ENCODE assay signal across 28 cellular contexts in the genomic region with DNA sequence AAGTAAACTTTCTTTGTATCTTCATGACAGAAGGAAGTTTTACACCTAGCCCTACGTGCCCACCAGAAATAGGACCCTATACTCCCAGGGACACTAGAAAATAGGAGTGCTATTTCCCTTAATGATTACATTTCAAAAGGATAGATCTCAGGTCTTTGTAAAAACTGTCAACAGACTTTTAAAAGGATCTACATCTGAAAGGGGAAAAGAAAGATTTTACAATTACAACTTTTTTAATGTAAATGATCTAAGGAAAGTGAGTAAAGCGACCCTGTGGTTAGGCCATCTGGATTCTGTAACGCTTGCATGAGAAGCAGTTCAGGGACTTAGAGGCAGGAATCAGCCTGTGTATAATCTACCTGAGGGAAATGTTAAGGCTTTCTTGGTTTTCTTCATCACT.
"Had no signal": no experiment of that assay in that cellular context is flagged by ENCODE, and none has a peak within 500 bp of the region (broad histone marks: within the 10 kb centered on the region; RNA-seq: fewer than 3 reads in every experiment).

No MANE protein-coding gene starts in this region.

- H3K27ac ChIP-seq: adrenal gland, body of pancreas, left lung, lower lobe of right lung, suprapubic skin, tibial nerve, WERI-Rb-1 had no signal

- H3K27ac Mint-ChIP-seq: activated CD4-positive, alpha-beta memory T cell treated with anti-CD3 and anti-CD28 coated beads for 36 hours; activated CD4-positive, alpha-beta T cell treated with anti-CD3 and anti-CD28 coated beads, Interleukin-2, amount 10 ng/mL, durations not matched to agents 24 days and 14 days; activated naive CD4-positive, alpha-beta T cell treated with anti-CD3 and anti-CD28 coated beads for 36 hours; activated naive CD8-positive, alpha-beta T cell treated with anti-CD3 and anti-CD28 coated beads for 36 hours; activated T-helper 1 cell treated with anti-CD3 and anti-CD28 coated beads, Interleukin-12 subunit alpha, Interleukin-12 subunit beta, Interleukin-2, Interleukin-4 antibody, amounts not matched to agents 30 ng/mL and 10 ng/mL and 1 ng/mL, durations not matched to agents 14 hours and 24 hours and 36 hours; naive thymus-derived CD8-positive, alpha-beta T cell; T-helper 1 cell treated with Interleukin-12 subunit alpha and Interleukin-12 subunit beta and Interleukin-4 antibody, amounts not matched to agents 30 μg/mL and 1 μg/mL, for 36 hours had no signal

- H3K9me3 ChIP-seq: adrenal gland, body of pancreas, lower lobe of right lung, suprapubic skin, tibial nerve had no signal

- H3K4me1 ChIP-seq: adrenal gland, body of pancreas, left lung, lower lobe of right lung, suprapubic skin, tibial nerve had no signal

- ATAC-seq: body of pancreas; left lung; lower lobe of right lung; naive thymus-derived CD8-positive, alpha-beta T cell; right cardiac atrium had no signal

- DNase-seq: activated CD4-positive, alpha-beta memory T cell treated with anti-CD3 and anti-CD28 coated beads for 36 hours; activated CD4-positive, alpha-beta T cell treated with anti-CD3 and anti-CD28 coated beads, Interleukin-2, amount 10 ng/mL, durations not matched to agents 24 days and 14 days; activated CD4-positive, CD25-positive, alpha-beta regulatory T cell treated with anti-CD3 and anti-CD28 coated beads, Interleukin-2, amount 50 U/mL, for 72 hours; activated CD8-positive, alpha-beta memory T cell treated with anti-CD3 and anti-CD28 coated beads, Interleukin-2, amount 50 U/mL, for 4 hours; activated effector memory CD4-positive, alpha-beta T cell treated with anti-CD3 and anti-CD28 coated beads, Interleukin-2, amount 50 U/mL, for 16 hours; activated naive CD4-positive, alpha-beta T cell treated with anti-CD3 and anti-CD28 coated beads for 36 hours; activated naive CD8-positive, alpha-beta T cell treated with anti-CD3 and anti-CD28 coated beads for 36 hours; activated T-cell treated with anti-CD3 and anti-CD28 coated beads, Interleukin-2, amount 50 U/mL, for 1 hour; adrenal gland; aorta; body of pancreas; effector CD8-positive, alpha-beta T cell; glutamatergic neuron; left lung; lower lobe of right lung; mesenchymal stem cell; naive thymus-derived CD8-positive, alpha-beta T cell; right cardiac atrium; stimulated activated CD4-positive, alpha-beta T cell treated with anti-CD3 and anti-CD28 coated beads, Interleukin-15, amount 100 ng/mL, for 24 hours; stimulated activated CD4-positive, alpha-beta T cell treated with anti-CD3 and anti-CD28 coated beads, Interleukin-2, amount 100 ng/mL, for 24 hours; stimulated activated naive CD4-positive, alpha-beta T cell; T-helper 9 cell; WERI-Rb-1 had no signal

- H3K27me3 Mint-ChIP-seq: activated CD4-positive, alpha-beta memory T cell treated with anti-CD3 and anti-CD28 coated beads for 36 hours; activated CD4-positive, alpha-beta T cell treated with anti-CD3 and anti-CD28 coated beads, Interleukin-2, amount 10 ng/mL, durations not matched to agents 24 days and 14 days; activated naive CD8-positive, alpha-beta T cell treated with anti-CD3 and anti-CD28 coated beads for 36 hours; naive thymus-derived CD8-positive, alpha-beta T cell had no signal

- H3K4me3 ChIP-seq: adrenal gland, body of pancreas, left lung, lower lobe of right lung, suprapubic skin, tibial nerve had no signal

- H3K9me3 Mint-ChIP-seq: activated CD4-positive, alpha-beta T cell treated with anti-CD3 and anti-CD28 coated beads, Interleukin-2, amount 10 ng/mL, durations not matched to agents 24 days and 14 days; activated T-helper 1 cell treated with anti-CD3 and anti-CD28 coated beads, Interleukin-12 subunit alpha, Interleukin-12 subunit beta, Interleukin-2, Interleukin-4 antibody, amounts not matched to agents 30 ng/mL and 10 ng/mL and 1 ng/mL, durations not matched to agents 14 hours and 24 hours and 36 hours; T-helper 1 cell treated with Interleukin-12 subunit alpha and Interleukin-12 subunit beta and Interleukin-4 antibody, amounts not matched to agents 30 μg/mL and 1 μg/mL, for 36 hours had no signal

- H3K4me1 Mint-ChIP-seq: activated CD4-positive, alpha-beta T cell treated with anti-CD3 and anti-CD28 coated beads, Interleukin-2, amount 10 ng/mL, durations not matched to agents 24 days and 14 days; activated naive CD8-positive, alpha-beta T cell treated with anti-CD3 and anti-CD28 coated beads for 36 hours; naive thymus-derived CD8-positive, alpha-beta T cell; neural crest cell had no signal

- H3K4me3 Mint-ChIP-seq: activated CD4-positive, alpha-beta memory T cell treated with anti-CD3 and anti-CD28 coated beads for 36 hours; activated CD4-positive, alpha-beta T cell treated with anti-CD3 and anti-CD28 coated beads, Interleukin-2, amount 10 ng/mL, durations not matched to agents 24 days and 14 days; activated naive CD4-positive, alpha-beta T cell treated with anti-CD3 and anti-CD28 coated beads for 36 hours; activated naive CD8-positive, alpha-beta T cell treated with anti-CD3 and anti-CD28 coated beads for 36 hours; activated T-helper 1 cell treated with anti-CD3 and anti-CD28 coated beads, Interleukin-12 subunit alpha, Interleukin-12 subunit beta, Interleukin-2, Interleukin-4 antibody, amounts not matched to agents 30 ng/mL and 10 ng/mL and 1 ng/mL, durations not matched to agents 14 hours and 24 hours and 36 hours; naive thymus-derived CD8-positive, alpha-beta T cell; neural crest cell; T-helper 1 cell treated with Interleukin-12 subunit alpha and Interleukin-12 subunit beta and Interleukin-4 antibody, amounts not matched to agents 30 μg/mL and 1 μg/mL, for 36 hours had no signal

- H3K27me3 ChIP-seq: adrenal gland, body of pancreas, left lung, suprapubic skin, tibial nerve had no signal

- H3K36me3 ChIP-seq: adrenal gland, left lung, lower lobe of right lung, suprapubic skin, tibial nerve, WERI-Rb-1 had no signal

- H3K36me3 Mint-ChIP-seq: activated CD4-positive, alpha-beta memory T cell treated with anti-CD3 and anti-CD28 coated beads for 36 hours; activated naive CD8-positive, alpha-beta T cell treated with anti-CD3 and anti-CD28 coated beads for 36 hours; naive thymus-derived CD8-positive, alpha-beta T cell had no signal
